5 cellular contexts compared by ENCODE assay signal in genomic region chr10:47758855-47759254, GRCh38. TPM values are rescaled to one million over a fixed set of nuclear protein-coding genes. Genes with fewer than 3 reads are reported as not detected.
"Had no signal": no experiment of that assay in that cellular context is flagged by ENCODE, and none has a peak within 500 bp of the region (broad histone marks: within the 10 kb centered on the region; RNA-seq: fewer than 3 reads in every experiment).

No MANE protein-coding gene starts in this region.

RNA-seq across cellular contexts. Expression of gene SYT15B, which starts 4.5 kb away (rescaled TPM):
- total RNA-seq: activated B cell treated with CpG ODN at 0.5 μM for 24 hours; activated CD4-positive, alpha-beta T cell treated with anti-CD3 and anti-CD28 coated beads, Interleukin-2, amount 10 ng/mL, durations not matched to agents 24 days and 14 days; activated T-cell treated with anti-CD3 and anti-CD28 coated beads, Interleukin-2, amount 50 U/mL, for 72 hours; bronchial epithelial cell; cardiac muscle cell had no signal
